Comparison of ENCODE assay signal across 11 cellular contexts in genomic region chr11:46912526-46913150, GRCh38. TPM values are rescaled to one million over a fixed set of nuclear protein-coding genes. Genes with fewer than 3 reads are reported as not detected.
DNase-seq lines count a peak whose midpoint lies in the region; ATAC-seq, FAIRE-seq and TF ChIP-seq lines count a peak whose summit lies in the region.
"Had no signal": no experiment of that assay in that cellular context is flagged by ENCODE, and none has a peak within 500 bp of the region (broad histone marks: within the 10 kb centered on the region; RNA-seq: fewer than 3 reads in every experiment).

No MANE protein-coding gene starts in this region.

- H3K4me1 ChIP-seq in Caco-2 (0 out of 2 replicates have a peak, but pooled peaks cover 5% of the 10 kb centered on the region), K562 (replicated peaks in 1 of 2; ENCODE audit: control insufficient read depth in 2 of 2, insufficient read depth in 2 of 2, low read length in 2 of 2) (peaks cover 0 to 7% of the 10 kb centered on the region in 2 experiments; a peak in 2 of 5 replicates), mesenchymal stem cell (ENCODE audit: control insufficient read depth, insufficient read depth, low read depth, low read length) (peaks cover 24% of the 10 kb centered on the region), pancreas (peaks cover 0 to 4% (median 0%) of the 10 kb centered on the region in 3 donors)
- H3K4me1 ChIP-seq: BE2C had no signal

- H4K91ac ChIP-seq in mesenchymal stem cell (ENCODE audit: low read length), result peak overlapping the region; percentile 80

- peak overlapping the region; percentile 33 for H2AK5ac ChIP-seq in mesenchymal stem cell (ENCODE audit: low read length, severe bottlenecking)

- POLR2A ChIA-PET in Caco-2 (lab: Charles Lee), result no interaction called here
- POLR2A ChIA-PET in K562 (lab: Yijun Ruan, JAX), result interaction anchor here (0.8 to 1.2 kb wide), 2 partner anchors 12 to 92 kb away, joined by 3 read pairs; no protein-coding TSS in a partner anchor

- H3K4me3 ChIP-seq in Caco-2 (ENCODE audit: low read depth, low read length), result no peak overlapping the region
- no peak overlapping the region for H3K4me3 ChIP-seq in K562
- H3K4me3 ChIP-seq in mesenchymal stem cell (ENCODE audit: insufficient read depth in 1 of 2, low read depth in 1 of 2, low read length in 2 of 2), result peak overlapping the region in 1 of 2 experiments; percentile 34
- no peak overlapping the region for H3K4me3 ChIP-seq in pancreas

- DNase-seq in Caco-2 (no peak), NCI-H187 treated with DMSO at 0.1 percent for 48 hours (lab: John Stamatoyannopoulos, UW) (peak; percentile 77), K562 (ENCODE audit: extremely low read depth in 1 of 4, low spot score in 3 of 4) (peak in 2 of 4 experiments; percentile 11 to 34), mesenchymal stem cell (peak; percentile 48), T1000 (lab: John Stamatoyannopoulos, UW) (no peak), pancreas (no peak), GM19240 (ENCODE audit: insufficient read length, low spot score) (no peak), COLO829 (ENCODE audit: low spot score) (no peak)
- DNase-seq: BE2C, NCI-H1048 had no signal

- H3K27me3 ChIP-seq in Caco-2 (replicated peaks; ENCODE audit: control insufficient read depth, insufficient read depth, low read length), result no peaks in the 10 kb centered on the region
- H3K27me3 ChIP-seq in K562 (ENCODE audit: control insufficient read depth in 2 of 2, insufficient read depth in 2 of 2, low read length in 2 of 2), result peaks cover 48 to 53% of the 10 kb centered on the region in 2 experiments
- no peaks in the 10 kb centered on the region for H3K27me3 ChIP-seq in mesenchymal stem cell (ENCODE audit: control insufficient read depth in 1 of 2, insufficient read depth in 1 of 2, low read length in 2 of 2)
- H3K27me3 ChIP-seq in pancreas, result no peaks in the 10 kb centered on the region

- 7% methylated on average over 13 of the region's 13 CpGs for WGBS in K562 (ENCODE audit: insufficient coverage, low coverage, missing lambda C conversion rate)
- WGBS in mesenchymal stem cell, result under 1% methylated on average over 13 of the region's 13 CpGs
- WGBS in pancreas, 2 donors, result 57% methylated on average over 13 of the region's 13 CpGs

- no peak for TF ChIP-seq POLR2A in K562 (conservative IDR thresholded peaks at IDR 0.05)

- H3K27ac Mint-ChIP-seq in Caco-2 (ENCODE audit: unreplicated experiment), result no peak overlapping the region

- TF ChIP-seq RAD21 in K562 (CRISPR knock-in tag; conservative IDR thresholded peaks at IDR 0.05 in 1 of 2, IDR thresholded peaks at IDR 0.05 in 1 of 2), result no peak

- peak overlapping the region; percentile 74 for H2BK5ac ChIP-seq in mesenchymal stem cell (ENCODE audit: low read depth, low read length, poor library complexity, severe bottlenecking)

- H3K9ac ChIP-seq in K562 (ENCODE audit: insufficient read depth in 1 of 2, low read depth in 2 of 2, low read length in 2 of 2) (0 out of 4 replicates have a peak overlapping the region, but pooled peaks of 1 of the 2 experiments have one; percentile 8), mesenchymal stem cell (ENCODE audit: low read length) (no peak overlapping the region)

- H2AFZ ChIP-seq in K562 (ENCODE audit: low read depth, low read length) (peak overlapping the region; percentile 87), mesenchymal stem cell (ENCODE audit: low read depth, low read length) (peak overlapping the region; percentile 31)

- H3K9me3 ChIP-seq in Caco-2, result no peaks in the 10 kb centered on the region
- H3K9me3 ChIP-seq in K562 (replicated peaks; ENCODE audit: control insufficient read depth, insufficient read depth, low read depth, low read length), result no peaks in the 10 kb centered on the region
- no peaks in the 10 kb centered on the region for H3K9me3 ChIP-seq in mesenchymal stem cell (ENCODE audit: control insufficient read depth, low read length)
- no peaks in the 10 kb centered on the region for H3K9me3 ChIP-seq in pancreas
- H3K9me3 ChIP-seq: BE2C had no signal

- TF ChIP-seq CTCF in Caco-2 (IDR thresholded peaks at IDR 0.05; ENCODE audit: insufficient read depth in 1 of 2, low read depth in 1 of 2, low read length in 1 of 2, severe bottlenecking in 1 of 2, unreplicated experiment in 1 of 2) (no peak), K562 (IDR thresholded peaks at IDR 0.05 in 2 of 3, conservative IDR thresholded peaks at IDR 0.05 in 1 of 3; ENCODE audit: insufficient read depth in 2 of 3, low read depth in 1 of 3, low read length in 3 of 3) (no peak), pancreas (IDR thresholded peaks at IDR 0.05) (no peak)

- peak overlapping the region; percentile 54 for H2BK120ac ChIP-seq in mesenchymal stem cell (ENCODE audit: low read depth, low read length)

- peak overlapping the region; percentile 46 for H3K4me3 Mint-ChIP-seq in Caco-2 (ENCODE audit: unreplicated experiment)

- no peak for TF ChIP-seq EP300 in K562 (IDR thresholded peaks at IDR 0.05; ENCODE audit: low read length)

- peak overlapping the region; percentile 57 to 72 for H3K4ac ChIP-seq in mesenchymal stem cell (ENCODE audit: low read depth in 1 of 2, low read length in 2 of 2)

- H3K9me3 Mint-ChIP-seq in Caco-2 (ENCODE audit: unreplicated experiment), result no peaks in the 10 kb centered on the region

- no peaks in the 10 kb centered on the region for H3K27me3 Mint-ChIP-seq in Caco-2 (ENCODE audit: insufficient read depth, unreplicated experiment)

- peaks cover 8% of the 10 kb centered on the region for H3K4me1 Mint-ChIP-seq in Caco-2 (ENCODE audit: low read depth, unreplicated experiment)

- no peaks in the 10 kb centered on the region for H3K9me1 ChIP-seq in K562 (ENCODE audit: control insufficient read depth, insufficient read depth, low read length)

- intact Hi-C loops in Caco-2 (cut with micrococcal nuclease; ENCODE audit: unreplicated experiment), result no loop called here
- intact Hi-C loops in K562 (cut with micrococcal nuclease), result no loop called here
- intact Hi-C loops in pancreas (cut with DNase I), result no loop called here

- CTCF ChIA-PET in Caco-2 (lab: Charles Lee) (interaction anchor here (2.1 kb wide), 1 partner anchor 240 kb away, joined by 10 read pairs; no protein-coding TSS in a partner anchor), K562 (lab: Yijun Ruan, JAX; ENCODE audit: low intra/inter-chr PET ratio) (no interaction called here)

- H3K14ac ChIP-seq in mesenchymal stem cell (ENCODE audit: low read length in 2 of 2), result peak overlapping the region in 1 of 2 experiments; percentile 78

- H2BK12ac ChIP-seq in mesenchymal stem cell (ENCODE audit: low read length in 2 of 2), result peak overlapping the region; percentile 91 to 94

- ATAC-seq in K562 (peak; percentile 61), pancreas (no peak)

- H3K36me3 Mint-ChIP-seq in Caco-2 (ENCODE audit: insufficient read depth, unreplicated experiment), result no peaks in the 10 kb centered on the region

- FAIRE-seq in K562 (lab: Jason Lieb, UNC) (no peak), pancreas (lab: Jason Lieb, UNC) (no peak)

- BruUV-seq in Caco-2 (replicated peaks; lab: Mats Ljungman, UMichigan), result no TSS peak
- BruUV-seq in K562 (replicated peaks; lab: Mats Ljungman, UMichigan), result no TSS peak

- H2BK15ac ChIP-seq in mesenchymal stem cell (ENCODE audit: low read depth, poor library complexity, severe bottlenecking), result peak overlapping the region; percentile 91

- peak overlapping the region; percentile 85 to 90 for H3K18ac ChIP-seq in mesenchymal stem cell (ENCODE audit: low read depth in 1 of 2, low read length in 2 of 2)

- H3K23ac ChIP-seq in mesenchymal stem cell (ENCODE audit: low read length in 2 of 2), result peak overlapping the region in 1 of 2 experiments; percentile 32

- no peaks in the 10 kb centered on the region for H3K79me2 ChIP-seq in K562 (ENCODE audit: control insufficient read depth, insufficient read depth, low read length)

- in situ Hi-C loops in K562 (cut with MboI), result no loop called here

- no peaks in the 10 kb centered on the region for H4K20me1 ChIP-seq in K562 (replicated peaks; ENCODE audit: control insufficient read depth, insufficient read depth, low read length)

- peak overlapping the region; percentile 91 for H4K8ac ChIP-seq in mesenchymal stem cell (ENCODE audit: low read length)

- no peaks in the 10 kb centered on the region for H3K36me3 ChIP-seq in Caco-2 (ENCODE audit: control insufficient read depth, insufficient read depth, low read length)
- H3K36me3 ChIP-seq in K562 (ENCODE audit: control insufficient read depth, insufficient read depth, low read length), result no peaks in the 10 kb centered on the region
- no peaks in the 10 kb centered on the region for H3K36me3 ChIP-seq in mesenchymal stem cell (ENCODE audit: control insufficient read depth in 1 of 2, insufficient read depth in 2 of 2, low read depth in 1 of 2, low read length in 2 of 2)
- no peaks in the 10 kb centered on the region for H3K36me3 ChIP-seq in pancreas
- H3K36me3 ChIP-seq: BE2C had no signal

- H3K27ac ChIP-seq in K562 (ENCODE audit: extremely low read depth, low read depth, low read length), result no peak overlapping the region
- peak overlapping the region; percentile 27 for H3K27ac ChIP-seq in mesenchymal stem cell (ENCODE audit: low read length, poor library complexity, severe bottlenecking)
- H3K27ac ChIP-seq in pancreas, result no peak overlapping the region

- H3K4me2 ChIP-seq in K562 (ENCODE audit: insufficient read depth, low read length) (peak overlapping the region; percentile 47), mesenchymal stem cell (ENCODE audit: low read length, poor library complexity, severe bottlenecking) (peak overlapping the region; percentile 81)

- peaks cover 14% of the 10 kb centered on the region for H3K79me1 ChIP-seq in mesenchymal stem cell (replicated peaks; ENCODE audit: low read length, poor library complexity, severe bottlenecking)

RNA-seq across cellular contexts. Expression of gene LRP4, which starts 5.7 kb away (rescaled TPM):
- total RNA-seq in Caco-2 (2022) (9.3 and 11.1 TPM in 2 replicates), K562 (2014; rRNA removed) (0.09 and 0.16 TPM in 2 replicates), K562 (2014; rRNA removed; fragmentation: Illumina TruSeq; extraction: Trizol) (0.25 and 0.29 TPM in 2 replicates), K562 (2015; rRNA removed; fragmentation: Illumina TruSeq; extraction: Trizol) (0.07 TPM in 1 of 2 replicates, not detected in the other), K562 (2021) (0.35 and 0.60 TPM in 2 replicates), pancreas (10 to 100 TPM in 3 of 6 donors, 1 to 10 TPM in 3; 1.3 to 27.0 (median 9.4) TPM)
- total RNA-seq in K562 (2011; cell fraction: chromatin; rRNA removed; ENCODE audit: low replicate concordance), result 1.4 and 1.5 TPM in 2 replicates
- 0.79 and 1.2 TPM in 2 replicates for total RNA-seq in K562 (2011; cell fraction: nucleolus; rRNA removed)
- 0.66 and 1.8 TPM in 2 replicates for total RNA-seq in K562 (2011; cell fraction: nucleoplasm; rRNA removed)
- polyA plus RNA-seq in K562 (2011; rRNA removed) (0.30 and 0.54 TPM in 2 replicates), K562 (2014; fragmentation: Illumina TruSeq; extraction: Trizol) (0.30 and 0.32 TPM in 2 replicates), K562 (2014; fragmentation: Nextera tagmentation; extraction: Ambion mirVana) (under 1 TPM; 0.04 to 0.10 TPM), K562 (2014; rRNA removed) (0.04 and 0.19 TPM in 2 replicates), pancreas (10 to 100 TPM in 1 of 2 donors, 1 to 10 TPM in 1; 3.1 to 19.1 TPM)
- 0.21 and 0.34 TPM in 2 replicates for polyA plus RNA-seq in K562 (2011; cell fraction: cytosol; rRNA removed)
- 0.87 and 1.3 TPM in 2 replicates for polyA plus RNA-seq in K562 (2011; cell fraction: nucleus; rRNA removed)
- polyA plus RNA-seq in K562 (2012), result 0.08 and 0.22 TPM in 2 replicates
- 0.46 and 0.72 TPM in 2 replicates for polyA minus RNA-seq in K562 (2011; rRNA and poly(A)+ RNA removed)
- 1.0 and 1.7 TPM in 2 replicates for polyA minus RNA-seq in K562 (2011; cell fraction: cytosol; rRNA and poly(A)+ RNA removed)
- 0.78 and 1.1 TPM in 2 replicates for polyA minus RNA-seq in K562 (2011; cell fraction: nucleus; rRNA and poly(A)+ RNA removed)
- 25.1 TPM for polyA plus RNA-seq in mesenchymal stem cell (2013, experiment 1 of 2)
- polyA plus RNA-seq in mesenchymal stem cell (2013, experiment 2 of 2), result 23.9 TPM
- total RNA-seq: mononuclear cell had no signal

RNA-seq across cellular contexts. Expression of gene CSTPP1, which starts 23.9 kb away (rescaled TPM):
- total RNA-seq in Caco-2 (2022), result 19.8 and 22.9 TPM in 2 replicates
- 37.5 and 39.3 TPM in 2 replicates for total RNA-seq in K562 (2011; cell fraction: chromatin; rRNA removed; ENCODE audit: low replicate concordance)
- 20.5 and 22.9 TPM in 2 replicates for total RNA-seq in K562 (2011; cell fraction: nucleolus; rRNA removed)
- 30.4 and 49.0 TPM in 2 replicates for total RNA-seq in K562 (2011; cell fraction: nucleoplasm; rRNA removed)
- total RNA-seq in K562 (2014; rRNA removed), result 9.4 and 11.9 TPM in 2 replicates
- total RNA-seq in K562 (2014; rRNA removed; fragmentation: Illumina TruSeq; extraction: Trizol), result 7.7 and 8.4 TPM in 2 replicates
- 9.0 and 10.9 TPM in 2 replicates for total RNA-seq in K562 (2015; rRNA removed; fragmentation: Illumina TruSeq; extraction: Trizol)
- 10.8 and 12.1 TPM in 2 replicates for total RNA-seq in K562 (2021)
- 8.6 and 12.5 TPM in 2 replicates for polyA plus RNA-seq in K562 (2011; rRNA removed)
- 14.4 and 14.6 TPM in 2 replicates for polyA plus RNA-seq in K562 (2011; cell fraction: cytosol; rRNA removed)
- polyA plus RNA-seq in K562 (2011; cell fraction: nucleus; rRNA removed), result 14.0 and 18.0 TPM in 2 replicates
- polyA plus RNA-seq in K562 (2012), result 16.2 and 20.3 TPM in 2 replicates
- polyA plus RNA-seq in K562 (2014; fragmentation: Illumina TruSeq; extraction: Trizol), result 16.6 and 17.8 TPM in 2 replicates
- polyA plus RNA-seq in K562 (2014; fragmentation: Nextera tagmentation; extraction: Ambion mirVana), result 1 to 10 TPM; 6.5 to 7.6 TPM
- 9.2 and 10.3 TPM in 2 replicates for polyA plus RNA-seq in K562 (2014; rRNA removed)
- 12.2 and 12.3 TPM in 2 replicates for polyA minus RNA-seq in K562 (2011; rRNA and poly(A)+ RNA removed)
- polyA minus RNA-seq in K562 (2011; cell fraction: cytosol; rRNA and poly(A)+ RNA removed), result 11.0 and 12.8 TPM in 2 replicates
- polyA minus RNA-seq in K562 (2011; cell fraction: nucleus; rRNA and poly(A)+ RNA removed), result 10.1 and 14.7 TPM in 2 replicates
- polyA plus RNA-seq in mesenchymal stem cell (2013, experiment 1 of 2), result 29.3 TPM
- polyA plus RNA-seq in mesenchymal stem cell (2013, experiment 2 of 2), result 28.4 TPM
- 10 to 100 TPM in 4 of 6 donors, 1 to 10 TPM in 2; 9.7 to 23.6 (median 12.2) TPM for total RNA-seq in pancreas
- 10 to 100 TPM; 14.9 to 21.3 TPM for polyA plus RNA-seq in pancreas

Comparison
In these comparisons a context has a peak if more than half of its experiments do, and no peak if none do; other contexts are left out.
1. DNase-seq: peak in NCI-H187 treated with DMSO at 0.1 percent for 48 hours (single experiment) and mesenchymal stem cell (single experiment); none in Caco-2 (0 of 2), T1000 (single experiment), pancreas (0 of 6), GM19240 (single experiment) and COLO829 (single experiment).